Comparison of ENCODE assay signal across 7 cellular contexts in the genomic region with DNA sequence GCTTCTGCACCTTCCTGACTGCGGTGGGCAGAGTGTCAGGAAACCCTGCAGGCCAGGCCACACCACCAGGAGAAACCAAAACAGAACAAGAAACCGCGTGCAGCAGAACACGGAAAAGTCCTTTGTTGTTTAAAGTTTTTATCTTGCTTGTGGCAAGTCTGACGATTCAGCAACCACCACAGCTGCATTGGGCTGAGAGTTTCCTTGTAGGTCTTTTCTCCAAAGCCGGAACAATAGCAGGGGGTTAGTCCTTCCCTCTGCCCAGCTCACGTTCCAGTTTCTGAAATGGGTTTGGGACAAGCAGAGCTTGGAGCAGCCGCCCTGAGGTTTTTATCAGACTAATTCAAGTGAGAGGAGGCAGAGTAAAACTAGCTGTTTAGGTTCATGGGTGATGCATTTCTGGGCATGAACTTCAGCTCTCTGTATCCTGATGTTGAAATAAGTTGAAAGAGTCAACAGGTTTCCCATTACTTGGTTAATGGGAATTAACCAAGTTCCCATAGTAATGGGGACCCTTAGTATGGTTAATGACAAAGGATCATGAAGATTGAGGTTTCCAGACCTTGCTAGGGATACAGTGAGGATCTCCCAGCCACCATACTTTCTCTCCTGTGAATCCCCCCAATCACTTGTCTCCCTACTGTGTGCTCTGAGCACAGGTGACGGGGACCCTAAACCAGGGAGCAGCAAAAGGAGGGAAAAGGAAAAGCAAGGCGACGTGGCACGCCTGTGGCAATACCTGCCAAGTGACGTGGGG.
DNase-seq lines count a peak whose midpoint lies in the region; ATAC-seq and TF ChIP-seq lines count a peak whose summit lies in the region.

No MANE protein-coding gene starts in this region.

- intact Hi-C loops in right lobe of liver (cut with DNase I), result loop anchor here in 1 of 2 donors (10.0 kb wide), 1 partner anchor 102 kb away; no protein-coding TSS in a partner anchor

- H3K27me3 Mint-ChIP-seq in activated naive CD8-positive, alpha-beta T cell, result no peaks in the 10 kb centered on the region

- TF ChIP-seq POLR2A in right lobe of liver (IDR thresholded peaks at IDR 0.05), result no peak

- H3K4me1 Mint-ChIP-seq in activated naive CD8-positive, alpha-beta T cell (ENCODE audit: low read depth), result peaks cover 49% of the 10 kb centered on the region

- no peaks in the 10 kb centered on the region for H3K27me3 ChIP-seq in right lobe of liver

- H3K4me1 ChIP-seq in right lobe of liver, result peaks cover 0 to 36% (median 16%) of the 10 kb centered on the region in 4 donors

- H3K27ac Mint-ChIP-seq in activated naive CD8-positive, alpha-beta T cell, result peak overlapping the region; percentile 92

- DNase-seq in RWPE1 (ENCODE audit: low spot score), result no peak
- peak in 1 of 3 donors; percentile 43 for DNase-seq in right lobe of liver
- DNase-seq in stimulated activated CD8-positive, alpha-beta memory T cell treated with anti-CD3 and anti-CD28 coated beads, Interleukin-7, amount 100 ng/mL, for 24 hours (ENCODE audit: low read depth), result peak; percentile 25
- no peak for DNase-seq in NCI-H2227 (lab: John Stamatoyannopoulos, UW; ENCODE audit: unreplicated experiment)

- peak overlapping the region in 1 of 3 donors; percentile 11 for H3K4me3 ChIP-seq in right lobe of liver

- TF ChIP-seq CTCF in RWPE1 (conservative IDR thresholded peaks at IDR 0.05; ENCODE audit: low read depth) (no peak), right lobe of liver (IDR thresholded peaks at IDR 0.05) (no peak)

- POLR2A ChIA-PET in RWPE1 (lab: Yijun Ruan, JAX; ENCODE audit: low non-redundant PET), result no interaction called here

- ATAC-seq in right lobe of liver (peak; percentile 44 to 55 (median 48)), HG03039 (IDR thresholded peaks at IDR 0.05; ENCODE audit: unreplicated experiment) (no peak), GM21723 (IDR thresholded peaks at IDR 0.05; ENCODE audit: unreplicated experiment) (no peak)

- H3K4me3 Mint-ChIP-seq in activated naive CD8-positive, alpha-beta T cell, result peak overlapping the region; percentile 73

- CTCF ChIA-PET in RWPE1 (lab: Yijun Ruan, JAX), result interaction anchor here (1.1 kb wide), 1 partner anchor 108 kb away, joined by 3 read pairs; no protein-coding TSS in a partner anchor

- H3K9me3 Mint-ChIP-seq in activated naive CD8-positive, alpha-beta T cell (ENCODE audit: low read depth), result peaks cover 4% of the 10 kb centered on the region

- no peaks in the 10 kb centered on the region for H3K9me3 ChIP-seq in right lobe of liver

- no peaks in the 10 kb centered on the region for H3K36me3 ChIP-seq in right lobe of liver

- no peaks in the 10 kb centered on the region for H3K36me3 Mint-ChIP-seq in activated naive CD8-positive, alpha-beta T cell

- H3K27ac ChIP-seq in RWPE1 (peak overlapping the region; percentile 46), right lobe of liver (peak overlapping the region; percentile 44 to 55 (median 45))

- 8% methylated on average over 10 of the region's 13 CpGs for WGBS in right lobe of liver (ENCODE audit: insufficient coverage, low coverage, low lambda C conversion rate, missing lambda C conversion rate)

Comparison
In these comparisons a context has a peak if more than half of its experiments do, and no peak if none do; other contexts are left out.
1. ATAC-seq: peak in right lobe of liver (4 of 4); none in HG03039 (single experiment) and GM21723 (single experiment).